ENCODE assay signal across 19 cellular contexts in the genomic region with DNA sequence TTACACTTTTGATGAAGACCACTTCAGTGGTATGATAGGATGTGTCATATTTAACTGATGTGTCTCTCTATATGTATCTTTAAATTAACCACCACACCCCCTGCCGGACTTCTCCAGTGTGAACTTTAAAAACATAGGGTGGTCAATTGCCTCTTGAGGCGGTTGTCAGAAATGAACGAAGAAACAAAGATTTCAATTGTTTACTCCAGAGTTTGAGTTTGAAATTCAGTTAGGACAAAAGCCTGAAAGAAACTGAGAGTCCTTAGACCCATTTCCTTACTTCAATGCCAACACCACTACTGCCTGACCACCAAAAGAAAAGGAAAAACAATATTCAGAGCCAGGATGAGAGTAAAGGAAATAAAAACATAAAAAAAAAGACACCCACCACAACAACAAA. TPM values are rescaled to one million over a fixed set of nuclear protein-coding genes. Genes with fewer than 3 reads are reported as not detected.
DNase-seq lines count a peak whose midpoint lies in the region; ATAC-seq and TF ChIP-seq lines count a peak whose summit lies in the region.
"Had no signal": no experiment of that assay in that cellular context is flagged by ENCODE, and none has a peak within 500 bp of the region (broad histone marks: within the 10 kb centered on the region; RNA-seq: fewer than 3 reads in every experiment).

No MANE protein-coding gene starts in this region.

- WGBS in tibial nerve, 2 donors, result 40 to 44% methylated on average over 3 of the region's 3 CpGs

- POLR2A ChIA-PET in MCF 10A (lab: Yijun Ruan, JAX), result interaction anchor here (0.5 to 2.5 kb wide), 9 partner anchors 13 to 276 kb away, joined by 3 to 27 read pairs (median 6); a partner anchor contains a TSS

- no peak for TF ChIP-seq CTCF in MCF 10A (IDR thresholded peaks at IDR 0.05; ENCODE audit: unreplicated experiment)
- TF ChIP-seq CTCF in breast epithelium (IDR thresholded peaks at IDR 0.05), result no peak
- TF ChIP-seq CTCF in foreskin keratinocyte (conservative IDR thresholded peaks at IDR 0.05), result no peak
- no peak for TF ChIP-seq CTCF in tibial nerve (IDR thresholded peaks at IDR 0.05)

- TF ChIP-seq POLR2A in breast epithelium (IDR thresholded peaks at IDR 0.05) (no peak), tibial nerve (IDR thresholded peaks at IDR 0.05) (no peak)

- peak overlapping the region; percentile 19 for H3K4me3 Mint-ChIP-seq in MCF 10A (ENCODE audit: unreplicated experiment)
- no peak overlapping the region for H3K4me3 Mint-ChIP-seq in activated CD4-positive, alpha-beta T cell treated with anti-CD3 and anti-CD28 coated beads, Interleukin-2, amount 10 ng/mL, durations not matched to agents 24 days and 14 days
- H3K4me3 Mint-ChIP-seq: CD4-positive, alpha-beta T cell had no signal

- H3K9me3 Mint-ChIP-seq in MCF 10A (ENCODE audit: unreplicated experiment), result no peaks in the 10 kb centered on the region
- no peaks in the 10 kb centered on the region for H3K9me3 Mint-ChIP-seq in activated CD4-positive, alpha-beta T cell treated with anti-CD3 and anti-CD28 coated beads, Interleukin-2, amount 10 ng/mL, durations not matched to agents 24 days and 14 days
- H3K9me3 Mint-ChIP-seq: CD4-positive, alpha-beta T cell had no signal

- no peaks in the 10 kb centered on the region for H3K9me3 ChIP-seq in breast epithelium
- H3K9me3 ChIP-seq in tibial nerve, result no peaks in the 10 kb centered on the region

- no peak for DNase-seq in MCF 10A (ENCODE audit: unreplicated experiment)
- DNase-seq in breast epithelium (ENCODE audit: low spot score in 2 of 2), result no peak
- DNase-seq in SK-MEL-5 (ENCODE audit: low read depth, low spot score), result peak; percentile 65
- DNase-seq in foreskin keratinocyte, result no peak
- no peak for DNase-seq in tibial nerve (ENCODE audit: low spot score in 2 of 2)
- DNase-seq in activated CD4-positive, alpha-beta T cell treated with anti-CD3 and anti-CD28 coated beads, Interleukin-2, amount 10 ng/mL, durations not matched to agents 24 days and 14 days, result no peak
- DNase-seq: 8988T; CD4-positive, alpha-beta T cell; DMS53; H7; KG1; MM.1S; NCI-H2029; NCI-H446; NCI-H524 treated with DMSO at 0.1 percent for 48 hours; NCI-H774 had no signal

- ATAC-seq in foreskin keratinocyte (no peak), GM21360 (IDR thresholded peaks at IDR 0.05; ENCODE audit: unreplicated experiment) (no peak), HG02571 (IDR thresholded peaks at IDR 0.05; ENCODE audit: unreplicated experiment) (no peak)

- in situ Hi-C loops in SK-MEL-5 (cut with HindIII; ENCODE audit: low pct_unique_long_range_greater_than_20kb, low sequenced_read_pairs), result no loop called here

- no peak for TF ChIP-seq EP300 in tibial nerve (IDR thresholded peaks at IDR 0.05)

- peaks cover 55% of the 10 kb centered on the region for H3K4me1 Mint-ChIP-seq in MCF 10A (ENCODE audit: insufficient read depth, unreplicated experiment)
- no peaks in the 10 kb centered on the region for H3K4me1 Mint-ChIP-seq in activated CD4-positive, alpha-beta T cell treated with anti-CD3 and anti-CD28 coated beads, Interleukin-2, amount 10 ng/mL, durations not matched to agents 24 days and 14 days

- H3K27ac ChIP-seq in breast epithelium (no peak overlapping the region), foreskin keratinocyte (peak overlapping the region; percentile 41), tibial nerve (peak overlapping the region in 3 of 4 donors; percentile 38 to 71 (median 62))

- no peaks in the 10 kb centered on the region for H3K27me3 Mint-ChIP-seq in MCF 10A (ENCODE audit: insufficient read depth, unreplicated experiment)
- H3K27me3 Mint-ChIP-seq in activated CD4-positive, alpha-beta T cell treated with anti-CD3 and anti-CD28 coated beads, Interleukin-2, amount 10 ng/mL, durations not matched to agents 24 days and 14 days, result no peaks in the 10 kb centered on the region
- H3K27me3 Mint-ChIP-seq: CD4-positive, alpha-beta T cell had no signal

- no peaks in the 10 kb centered on the region for H3K4me1 ChIP-seq in breast epithelium
- peaks cover 11% of the 10 kb centered on the region for H3K4me1 ChIP-seq in foreskin keratinocyte
- H3K4me1 ChIP-seq in tibial nerve, result peaks cover 0 to 72% (median 10%) of the 10 kb centered on the region in 4 donors

- peaks cover 52% of the 10 kb centered on the region for H3K36me3 Mint-ChIP-seq in MCF 10A (ENCODE audit: insufficient read depth, unreplicated experiment)
- no peaks in the 10 kb centered on the region for H3K36me3 Mint-ChIP-seq in activated CD4-positive, alpha-beta T cell treated with anti-CD3 and anti-CD28 coated beads, Interleukin-2, amount 10 ng/mL, durations not matched to agents 24 days and 14 days (ENCODE audit: low read depth)

- H3K36me3 ChIP-seq in breast epithelium (no peaks in the 10 kb centered on the region), tibial nerve (no peaks in the 10 kb centered on the region)

- peak overlapping the region; percentile 91 for H3K27ac Mint-ChIP-seq in MCF 10A (ENCODE audit: low read depth, unreplicated experiment)
- no peak overlapping the region for H3K27ac Mint-ChIP-seq in activated CD4-positive, alpha-beta T cell treated with anti-CD3 and anti-CD28 coated beads, Interleukin-2, amount 10 ng/mL, durations not matched to agents 24 days and 14 days
- H3K27ac Mint-ChIP-seq: CD4-positive, alpha-beta T cell had no signal

- TSS peak; percentile 77 for BruUV-seq in MCF 10A (replicated peaks; lab: Mats Ljungman, UMichigan)

- H3K4me3 ChIP-seq in breast epithelium (no peak overlapping the region), tibial nerve (no peak overlapping the region)

- H3K27me3 ChIP-seq in breast epithelium (no peaks in the 10 kb centered on the region), foreskin keratinocyte (no peaks in the 10 kb centered on the region), tibial nerve (no peaks in the 10 kb centered on the region)

- CTCF ChIA-PET in MCF 10A (lab: Yijun Ruan, JAX), result interaction anchor here (1.0 to 1.1 kb wide), 2 partner anchors 30 to 167 kb away, joined by 3 read pairs; no protein-coding TSS in a partner anchor

- intact Hi-C loops in MCF 10A (cut with micrococcal nuclease) (loop anchor here (2.0 kb wide), 2 partner anchors 22 to 40 kb away; a partner anchor contains a TSS), breast epithelium (cut with DNase I; ENCODE audit: low total_unique reads) (no loop called here)
- intact Hi-C loops in activated CD4-positive, alpha-beta T cell treated with anti-CD3 and anti-CD28 coated beads, Interleukin-2, amount 10 ng/mL, durations not matched to agents 24 days and 14 days (cut with micrococcal nuclease), result no loop called here

RNA-seq across cellular contexts. Expression of a gene that starts 40.2 kb away (rescaled TPM):
- total RNA-seq in MCF 10A (2022) (6.3 and 12.2 TPM in 2 replicates), breast epithelium (10 to 100 TPM; 17.9 to 60.0 (median 48.5) TPM), foreskin keratinocyte (1.3 and 1.8 TPM in 2 replicates), tibial nerve (10 to 100 TPM; 54.3 to 81.5 (median 61.2) TPM)
- 0.05 and 0.08 TPM in 2 replicates for total RNA-seq in SK-MEL-5 (2014; rRNA removed; shearing (Covaris generic))
- 0.02 and 0.11 TPM in 2 replicates for polyA plus RNA-seq in SK-MEL-5 (2015; cell fraction: cytosol; rRNA removed)
- 0.28 TPM in 1 of 2 replicates, not detected in the other for polyA plus RNA-seq in SK-MEL-5 (2015; cell fraction: nucleus; rRNA removed)
- 0.11 and 0.18 TPM in 2 replicates for polyA plus RNA-seq in foreskin keratinocyte
- total RNA-seq in activated CD4-positive, alpha-beta T cell treated with anti-CD3 and anti-CD28 coated beads, Interleukin-2, amount 10 ng/mL, durations not matched to agents 24 days and 14 days, result not detected in 2 replicates
- total RNA-seq: CD4-positive, alpha-beta T cell; G401 had no signal

Comparison
In these comparisons a context has a peak if more than half of its experiments do, and no peak if none do; other contexts are left out.
1. H3K27ac ChIP-seq: peak in foreskin keratinocyte (single experiment) and tibial nerve (3 of 4); none in breast epithelium (0 of 2).